In the genomic region with DNA sequence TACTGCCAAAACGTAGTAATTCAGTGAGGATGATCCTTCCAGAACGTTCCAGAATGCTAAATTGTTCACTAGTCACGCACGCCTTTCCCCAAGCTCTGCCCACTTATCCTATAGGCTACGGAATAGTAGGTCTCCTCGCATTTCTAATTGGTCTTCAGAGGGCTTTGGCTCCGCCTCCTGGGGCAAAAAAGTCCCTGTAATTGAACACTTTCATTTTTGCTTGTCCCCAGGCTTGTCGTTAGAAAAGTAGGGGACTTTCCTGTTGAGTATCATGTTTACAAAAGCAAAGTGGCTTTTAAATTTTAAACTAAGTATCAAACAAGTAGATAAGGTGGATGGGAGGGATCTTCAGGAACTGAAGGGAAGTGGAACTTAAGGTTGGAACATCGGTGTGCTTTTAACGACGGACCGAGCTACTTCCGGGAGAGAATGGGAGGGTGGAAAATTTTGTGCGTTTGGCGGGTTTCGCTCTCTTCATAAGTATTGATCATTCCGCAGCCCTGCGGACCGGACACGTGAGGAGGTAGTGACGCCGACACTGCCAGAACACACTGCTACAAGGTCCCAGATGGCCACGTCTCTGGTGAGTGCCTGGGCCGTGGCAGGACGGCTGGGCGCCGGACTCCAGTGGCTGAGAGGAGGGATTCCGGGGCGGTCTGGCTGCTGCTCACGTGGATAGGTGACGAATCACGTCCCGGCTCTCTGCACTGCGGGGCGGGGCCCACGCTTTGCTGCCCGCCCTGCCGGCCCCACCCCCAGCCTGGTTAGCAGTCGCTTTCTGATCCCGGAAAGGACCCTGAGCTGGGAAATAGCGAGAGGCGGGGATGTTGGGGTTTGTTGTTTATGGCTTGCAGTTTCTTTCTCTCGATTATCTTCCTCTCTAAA, we compare ENCODE assay signal across 8 cellular contexts. TPM values are rescaled to one million over a fixed set of nuclear protein-coding genes. Genes with fewer than 3 reads are reported as not detected.
DNase-seq lines count a peak whose midpoint lies in the region; ATAC-seq and TF ChIP-seq lines count a peak whose summit lies in the region.

Gene NXT2 (plus strand): TSS at position 406 of the 885 bp plus-strand sequence. CDS start 163 bp downstream, at position 569.

- ATAC-seq in GM21619 (IDR thresholded peaks at IDR 0.05; ENCODE audit: unreplicated experiment) = peak; percentile 98

- DNase-seq in DMS153 treated with DMSO at 0.1 percent for 48 hours (lab: John Stamatoyannopoulos, UW; ENCODE audit: unreplicated experiment) (peak; percentile 57), OCI-M2 (lab: John Stamatoyannopoulos, UW; ENCODE audit: unreplicated experiment) (peak; percentile 16), activated T-cell treated with anti-CD3 and anti-CD28 coated beads for 4 hours (peak; percentile 67), epithelial cell of esophagus (ENCODE audit: low read depth) (peak; percentile 92)
- DNase-seq in stimulated activated CD8-positive, alpha-beta memory T cell treated with anti-CD3 and anti-CD28 coated beads, Interleukin-2, amount 100 ng/mL, for 48 hours (ENCODE audit: low read depth in 2 of 2) = peak; percentile 68 to 71

- H3K9me3 ChIP-seq in mononuclear cell (ENCODE audit: low read depth, low read length) = no peaks in the 10 kb centered on the region

- H3K4me3 ChIP-seq in epithelial cell of esophagus (ENCODE audit: low read length) (peak within 1 kb of the TSS; percentile 66), mononuclear cell (ENCODE audit: low read length) (peak within 1 kb of the TSS; percentile 67)

- H3K27me3 ChIP-seq in mononuclear cell (ENCODE audit: insufficient read depth, low read length) = no peaks in the 10 kb centered on the region

- no peak for TF ChIP-seq RAD21 in Ishikawa (IDR thresholded peaks at IDR 0.05; ENCODE audit: low read depth)

- no peak for TF ChIP-seq EP300 in Ishikawa (IDR thresholded peaks at IDR 0.05; ENCODE audit: borderline replicate concordance)

- peaks cover 12% of the 10 kb centered on the region for H3K4me1 ChIP-seq in mononuclear cell (ENCODE audit: insufficient read depth, low read length)

- no peak for TF ChIP-seq CTCF in epithelial cell of esophagus (IDR thresholded peaks at IDR 0.05; ENCODE audit: insufficient read depth, low read depth, low read length, missing control alignments)

TF ChIP-seq in Ishikawa, 13 proteins besides CTCF, POLR2A, EP300 and RAD21:
- TF ChIP-seq CEBPB (IDR thresholded peaks at IDR 0.05) (no peak), TAF1 (IDR thresholded peaks at IDR 0.05; ENCODE audit: low read depth) (peak; percentile 41; the same call in 1 of the 2 replicates), MAX (IDR thresholded peaks at IDR 0.05) (peak; percentile 43)
- TF ChIP-seq, protein P1, sequence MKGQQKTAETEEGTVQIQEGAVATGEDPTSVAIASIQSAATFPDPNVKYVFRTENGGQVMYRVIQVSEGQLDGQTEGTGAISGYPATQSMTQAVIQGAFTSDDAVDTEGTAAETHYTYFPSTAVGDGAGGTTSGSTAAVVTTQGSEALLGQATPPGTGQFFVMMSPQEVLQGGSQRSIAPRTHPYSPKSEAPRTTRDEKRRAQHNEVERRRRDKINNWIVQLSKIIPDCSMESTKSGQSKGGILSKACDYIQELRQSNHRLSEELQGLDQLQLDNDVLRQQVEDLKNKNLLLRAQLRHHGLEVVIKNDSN (IDR thresholded peaks at IDR 0.05) = peak; percentile 80

RNA-seq across cellular contexts. Expression of gene NXT2, which starts in this region (rescaled TPM):
- 13.6 TPM for total RNA-seq in mononuclear cell

Comparison
In these comparisons a context has a peak if more than half of its experiments do, and no peak if none do; other contexts are left out.
1. Peak in every context shown above with its lines: DNase-seq, ATAC-seq and H3K4me3 ChIP-seq.
2. DNase-seq: peak in every context shown above with its lines; median percentile 92 in epithelial cell of esophagus; 70 in stimulated activated CD8-positive, alpha-beta memory T cell treated with anti-CD3 and anti-CD28 coated beads, Interleukin-2, amount 100 ng/mL, for 48 hours; 67 in activated T-cell treated with anti-CD3 and anti-CD28 coated beads for 4 hours; 57 in DMS153 treated with DMSO at 0.1 percent for 48 hours; 16 in OCI-M2.